In genomic region chr20:9977629-9978028, GRCh38 we compare ENCODE assay signal across 18 cellular contexts. TPM values are rescaled to one million over a fixed set of nuclear protein-coding genes. Genes with fewer than 3 reads are reported as not detected.
DNase-seq lines count a peak whose midpoint lies in the region; ATAC-seq, FAIRE-seq and TF ChIP-seq lines count a peak whose summit lies in the region.
"Had no signal": no experiment of that assay in that cellular context is flagged by ENCODE, and none has a peak within 500 bp of the region (broad histone marks: within the 10 kb centered on the region; RNA-seq: fewer than 3 reads in every experiment).

No MANE protein-coding gene starts in this region.

- FAIRE-seq in D721Med (lab: Jason Lieb, UNC): no peak

- DNase-seq in D721Med (ENCODE audit: insufficient read length, low spot score) (peak; percentile 18), LoVo (ENCODE audit: low spot score) (peak; percentile 54), amniotic epithelial cell (ENCODE audit: low read depth) (peak; percentile 16), foreskin keratinocyte (peak in 1 of 2 donors; percentile 49), DMS 273 treated with DMSO at 0.1 percent for 48 hours (lab: John Stamatoyannopoulos, UW) (no peak), NCI-H146 treated with DMSO at 0.1 percent for 48 hours (lab: John Stamatoyannopoulos, UW; ENCODE audit: unreplicated experiment) (no peak), suprapubic skin (ENCODE audit: low spot score in 2 of 2) (no peak)
- DNase-seq: activated CD4-positive, CD25-positive, alpha-beta regulatory T cell; activated effector memory CD4-positive, alpha-beta T cell treated with Interleukin-2 at 50 U/mL for 16 hours; activated naive CD8-positive, alpha-beta T cell treated with anti-CD3 and anti-CD28 coated beads, Interleukin-2, amount 10 ng/mL, durations not matched to agents 7 days and 5 days; H9 had no signal

- WGBS in suprapubic skin: 43% methylated on average over 1 of the region's 1 CpG

- TF ChIP-seq POLR2A in suprapubic skin (IDR thresholded peaks at IDR 0.05): no peak

- H3K4me3 ChIP-seq in suprapubic skin: no peak overlapping the region
- H3K4me3 ChIP-seq: colonic mucosa, K562, mucosa of descending colon, pancreas, SJCRH30, testis had no signal

- H3K27ac ChIP-seq in foreskin keratinocyte (peak overlapping the region; percentile 4), suprapubic skin (no peak overlapping the region)
- H3K27ac ChIP-seq: colonic mucosa, pancreas, SJCRH30, testis had no signal

- peak; percentile 67 for ATAC-seq in foreskin keratinocyte
- ATAC-seq in GM19328 (IDR thresholded peaks at IDR 0.05; ENCODE audit: unreplicated experiment): no peak

- H3K9me3 ChIP-seq in suprapubic skin: no peaks in the 10 kb centered on the region
- H3K9me3 ChIP-seq: colonic mucosa, mucosa of descending colon, pancreas, SJCRH30, testis had no signal

- no peaks in the 10 kb centered on the region for H3K27me3 ChIP-seq in foreskin keratinocyte
- H3K27me3 ChIP-seq in suprapubic skin: no peaks in the 10 kb centered on the region
- H3K27me3 ChIP-seq: colonic mucosa, pancreas, SJCRH30, testis had no signal

- H3K36me3 ChIP-seq in suprapubic skin: no peaks in the 10 kb centered on the region
- H3K36me3 ChIP-seq: colonic mucosa, pancreas, SJCRH30 had no signal

- H3K4me1 ChIP-seq in foreskin keratinocyte (peaks cover 7% of the 10 kb centered on the region), suprapubic skin (no peaks in the 10 kb centered on the region)
- H3K4me1 ChIP-seq: colonic mucosa, SJCRH30, testis had no signal

- TF ChIP-seq EP300 in suprapubic skin (IDR thresholded peaks at IDR 0.05): no peak

- TF ChIP-seq CTCF in D721Med (IDR thresholded peaks at IDR 0.05; ENCODE audit: insufficient read depth, missing control alignments): no peak
- TF ChIP-seq CTCF in foreskin keratinocyte (conservative IDR thresholded peaks at IDR 0.05): no peak
- TF ChIP-seq CTCF in suprapubic skin (IDR thresholded peaks at IDR 0.05): no peak

RNA-seq across cellular contexts. Expression of gene ANKEF1, which starts 57.2 kb away (rescaled TPM):
- total RNA-seq in foreskin keratinocyte (9.7 and 10.2 TPM in 2 replicates), suprapubic skin (10 to 100 TPM in 1 of 4 donors, 1 to 10 TPM in 3; 3.7 to 11.0 (median 4.6) TPM)
- polyA plus RNA-seq in foreskin keratinocyte: 2.5 and 3.0 TPM in 2 replicates
- total RNA-seq: SJCRH30 had no signal

Comparison
In these comparisons a context has a peak if more than half of its experiments do, and no peak if none do; other contexts are left out.
1. DNase-seq: peak in D721Med (single experiment), LoVo (single experiment) and amniotic epithelial cell (single experiment); none in DMS 273 treated with DMSO at 0.1 percent for 48 hours (single experiment), NCI-H146 treated with DMSO at 0.1 percent for 48 hours (single experiment) and suprapubic skin (0 of 2).